In the genomic region with DNA sequence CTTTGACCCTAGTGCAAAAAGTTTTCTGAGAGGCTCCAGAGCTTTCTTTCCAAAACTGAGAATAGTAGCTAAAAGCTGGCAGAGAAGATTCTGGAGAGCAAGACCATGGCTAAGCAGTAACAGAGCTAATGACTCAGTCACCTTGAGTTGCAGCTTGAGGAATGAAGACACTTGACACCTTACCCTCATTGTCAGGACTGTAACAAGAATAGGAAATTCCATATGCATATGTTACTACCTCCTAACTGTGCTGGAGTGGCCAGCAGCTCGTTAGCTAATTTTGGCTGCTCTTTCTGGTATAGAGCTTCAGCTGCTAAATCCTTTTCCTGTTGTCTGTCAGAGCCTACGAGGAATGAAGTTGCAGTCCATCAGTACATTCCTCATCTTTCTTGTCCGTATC, we compare ENCODE assay signal across 23 cellular contexts.
"Had no signal": no experiment of that assay in that cellular context is flagged by ENCODE, and none has a peak within 500 bp of the region (broad histone marks: within the 10 kb centered on the region; RNA-seq: fewer than 3 reads in every experiment).

No MANE protein-coding gene starts in this region.

- H3K9me3 ChIP-seq: MG63, SJSA1 had no signal

- H3K36me3 ChIP-seq: MG63, SJSA1 had no signal

- H3K27ac ChIP-seq: SJSA1, SK-N-MC had no signal

- H3K27me3 ChIP-seq: MG63, SJSA1 had no signal

- DNase-seq: IMR-90, Karpas-422, KG1, MG63, NCI-H1092, NCI-H1105 treated with DMSO at 0.1 percent for 48 hours, NCI-H1417 treated with DMSO at 0.1 percent for 48 hours, NCI-H187, NCI-H2029, NCI-H2081 treated with DMSO at 0.1 percent for 48 hours, NCI-H2171, NCI-H226, NCI-H446, NCI-H510A, NCI-H524 treated with DMSO at 0.1 percent for 48 hours, NCI-H69, NCI-H774, Right ventricle myocardium superior, RPMI8226, SIG-M5 had no signal

- H3K4me3 ChIP-seq: MG63, SJSA1, SK-N-MC had no signal

- H3K4me1 ChIP-seq: SJSA1 had no signal

- ATAC-seq: HepG2 had no signal
